ENCODE assay signal across 8 cellular contexts in the genomic region with DNA sequence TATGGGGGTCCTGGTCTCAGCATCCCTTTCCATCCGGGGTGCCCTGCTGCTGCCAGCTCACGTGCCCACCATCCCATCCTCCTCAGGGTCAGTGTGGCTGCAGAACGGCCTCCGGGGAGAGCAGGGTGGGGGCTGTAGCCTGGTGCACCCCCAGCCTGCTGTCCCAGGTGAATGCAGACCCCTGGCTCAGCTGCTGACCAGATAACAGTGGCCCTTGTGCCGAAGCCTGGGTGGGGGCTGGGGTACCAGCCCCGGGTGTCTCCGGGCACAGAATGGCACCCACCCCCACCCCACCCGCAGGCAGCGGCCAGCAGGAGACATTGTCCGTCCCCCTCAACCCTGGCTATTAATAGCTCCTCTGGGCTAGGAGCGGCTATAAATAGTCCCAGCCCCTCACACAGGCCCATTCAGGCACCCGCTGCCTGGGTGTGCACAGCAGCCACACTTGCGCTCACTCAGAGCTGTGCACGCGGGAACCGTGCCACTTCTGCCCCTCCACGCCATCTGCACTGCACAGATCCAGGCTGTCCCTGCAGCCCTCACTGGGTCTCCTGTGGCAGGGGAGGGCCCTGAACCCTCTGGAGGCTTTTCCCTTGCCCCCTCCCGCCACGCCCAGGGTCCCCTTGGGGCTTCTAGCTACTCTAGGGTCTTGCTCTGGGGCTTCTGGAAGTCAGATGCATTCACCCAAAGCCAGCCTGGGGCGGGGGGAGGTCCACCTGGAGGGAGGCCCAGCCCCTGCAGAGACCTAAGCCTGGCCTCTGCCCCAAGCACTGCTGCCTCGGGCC. TPM values are rescaled to one million over a fixed set of nuclear protein-coding genes. Genes with fewer than 3 reads are reported as not detected.
DNase-seq lines count a peak whose midpoint lies in the region; ATAC-seq, FAIRE-seq and TF ChIP-seq lines count a peak whose summit lies in the region.

No MANE protein-coding gene starts in this region.

- no peaks in the 10 kb centered on the region for H3K9me3 ChIP-seq in A549
- H3K9me3 ChIP-seq in endodermal cell (ENCODE audit: control insufficient read depth, low read length), result no peaks in the 10 kb centered on the region
- no peaks in the 10 kb centered on the region for H3K9me3 ChIP-seq in naive thymus-derived CD4-positive, alpha-beta T cell (ENCODE audit: control insufficient read depth in 2 of 3, low read length in 3 of 3)

- peak overlapping the region; percentile 96 for H3K4me2 ChIP-seq in A549

- no peaks in the 10 kb centered on the region for H3K36me3 ChIP-seq in endodermal cell (ENCODE audit: control insufficient read depth, insufficient read depth, low read length)
- H3K36me3 ChIP-seq in naive thymus-derived CD4-positive, alpha-beta T cell (ENCODE audit: control insufficient read depth in 2 of 3, insufficient read depth in 3 of 3, low read length in 3 of 3), result no peaks in the 10 kb centered on the region

- intact Hi-C loops in naive thymus-derived CD4-positive, alpha-beta T cell (cut with micrococcal nuclease), result loop anchor here (1.0 to 2.0 kb wide), 6 partner anchors 8 to 84 kb away; a partner anchor contains a TSS

- no peak overlapping the region for H3K9ac ChIP-seq in endodermal cell (ENCODE audit: extremely low read depth, low read length, poor library complexity, severe bottlenecking)

- TF ChIP-seq CTCF in A549 (IDR thresholded peaks at IDR 0.05) (no peak), endodermal cell (conservative IDR thresholded peaks at IDR 0.05) (no peak)

- TF ChIP-seq POLR2A in A549 (IDR thresholded peaks at IDR 0.05; ENCODE audit: low read length), result no peak

- no peaks in the 10 kb centered on the region for H3K27me3 ChIP-seq in endodermal cell (ENCODE audit: control insufficient read depth, insufficient read depth, low read length, poor library complexity, severe bottlenecking)
- H3K27me3 ChIP-seq in naive thymus-derived CD4-positive, alpha-beta T cell (ENCODE audit: control insufficient read depth in 2 of 2, insufficient read depth in 2 of 2, low read length in 2 of 2), result no peaks in the 10 kb centered on the region

- H3K4me1 ChIP-seq in A549 (peaks cover 23% of the 10 kb centered on the region), endodermal cell (ENCODE audit: control insufficient read depth, insufficient read depth, low read length) (no peaks in the 10 kb centered on the region)
- peaks cover 10 to 12% of the 10 kb centered on the region in 2 donors for H3K4me1 ChIP-seq in naive thymus-derived CD4-positive, alpha-beta T cell (ENCODE audit: control insufficient read depth in 2 of 2, insufficient read depth in 2 of 2, low read length in 2 of 2)

- H3K27ac ChIP-seq in A549 (peak overlapping the region; percentile 82 to 96), endodermal cell (ENCODE audit: low read depth, low read length) (no peak overlapping the region)
- H3K27ac ChIP-seq in naive thymus-derived CD4-positive, alpha-beta T cell (ENCODE audit: low read depth, low read length), result peak overlapping the region; percentile 99

- no peak overlapping the region for H3K27ac Mint-ChIP-seq in endodermal cell
- H3K27ac Mint-ChIP-seq in naive thymus-derived CD4-positive, alpha-beta T cell, result peak overlapping the region; percentile 78 to 94 (median 91)

- CTCF ChIA-PET in A549 (lab: Yijun Ruan, JAX), result interaction anchor here (1.3 to 2.8 kb wide), 3 partner anchors 57 to 93 kb away, joined by 4 to 15 read pairs (median 5); no protein-coding TSS in a partner anchor
- CTCF ChIA-PET in naive thymus-derived CD4-positive, alpha-beta T cell (lab: Charles Lee), result interaction anchor here (1.0 to 1.4 kb wide), 4 partner anchors 9 to 170 kb away, joined by 3 read pairs; no protein-coding TSS in a partner anchor

- no peak for TF ChIP-seq EP300 in A549 (IDR thresholded peaks at IDR 0.05)

- ATAC-seq in A549 (no peak), HG03571 (IDR thresholded peaks at IDR 0.05; ENCODE audit: unreplicated experiment) (no peak)
- ATAC-seq in naive thymus-derived CD4-positive, alpha-beta T cell, result no peak

- POLR2A ChIA-PET in A549 (lab: Yijun Ruan, JAX), result interaction anchor here (0.7 to 1.8 kb wide), 3 partner anchors 7 to 590 kb away, joined by 3 to 5 read pairs (median 4); no protein-coding TSS in a partner anchor
- POLR2A ChIA-PET in naive thymus-derived CD4-positive, alpha-beta T cell (lab: Charles Lee), result interaction anchor here (0.7 to 3.7 kb wide), 10 partner anchors 9 to 684 kb away, joined by 3 to 48 read pairs (median 4); a partner anchor contains a TSS

- H3K4me3 Mint-ChIP-seq in endodermal cell, result peak overlapping the region; percentile 37
- peak overlapping the region; percentile 48 to 76 (median 73) for H3K4me3 Mint-ChIP-seq in naive thymus-derived CD4-positive, alpha-beta T cell

- no peaks in the 10 kb centered on the region for H3K4me1 Mint-ChIP-seq in endodermal cell
- H3K4me1 Mint-ChIP-seq in naive thymus-derived CD4-positive, alpha-beta T cell, result peaks cover 7 to 25% (median 17%) of the 10 kb centered on the region in 7 donors

- peaks cover 5% of the 10 kb centered on the region for H3K27me3 Mint-ChIP-seq in endodermal cell (ENCODE audit: insufficient read depth)
- no peaks in the 10 kb centered on the region for H3K27me3 Mint-ChIP-seq in naive thymus-derived CD4-positive, alpha-beta T cell

- TF ChIP-seq RAD21 in A549 (conservative IDR thresholded peaks at IDR 0.05 in 1 of 2, IDR thresholded peaks at IDR 0.05 in 1 of 2), result no peak

- no peak for FAIRE-seq in A549 (lab: Jason Lieb, UNC)

- DNase-seq in A549 (ENCODE audit: low read depth in 1 of 2, low spot score in 1 of 2), result no peak
- peak; percentile 47 for DNase-seq in NCI-H1694 treated with DMSO at 0.1 percent for 48 hours (lab: John Stamatoyannopoulos, UW)
- no peak for DNase-seq in endodermal cell
- DNase-seq in naive thymus-derived CD4-positive, alpha-beta T cell, result no peak
- no peak for DNase-seq in GF-D8 (lab: John Stamatoyannopoulos, UW)
- no peak for DNase-seq in SHP77 treated with DMSO at 0.1 percent for 48 hours (lab: John Stamatoyannopoulos, UW)
- no peak for DNase-seq in middle frontal gyrus (ENCODE audit: extremely low spot score, low spot score)

- H3K4me3 ChIP-seq in A549 (no peak overlapping the region), endodermal cell (ENCODE audit: low read length) (no peak overlapping the region)
- no peak overlapping the region for H3K4me3 ChIP-seq in naive thymus-derived CD4-positive, alpha-beta T cell (ENCODE audit: low read length)

- H3K36me3 Mint-ChIP-seq in endodermal cell (ENCODE audit: low read depth), result no peaks in the 10 kb centered on the region
- peaks cover 0 to 5% (median 0%) of the 10 kb centered on the region in 5 donors for H3K36me3 Mint-ChIP-seq in naive thymus-derived CD4-positive, alpha-beta T cell

- H3K9me3 Mint-ChIP-seq in endodermal cell, result peaks cover 5% of the 10 kb centered on the region
- peaks cover 0 to 9% (median 0%) of the 10 kb centered on the region in 11 donors for H3K9me3 Mint-ChIP-seq in naive thymus-derived CD4-positive, alpha-beta T cell

- WGBS in A549 (ENCODE audit: missing lambda C conversion rate), result 92% methylated on average over 11 of the region's 21 CpGs
- whole genome bisulfite sequencing in endodermal cell (ENCODE audit: insufficient coverage in 1 of 2, insufficient read length in 1 of 2), 2 experiments, result 85% methylated on average over 9 to 21 of the region's 21 CpGs

TF ChIP-seq in A549, 52 proteins besides CTCF, POLR2A, EP300 and RAD21 (continues in another document):
- TF ChIP-seq, protein P1, sequence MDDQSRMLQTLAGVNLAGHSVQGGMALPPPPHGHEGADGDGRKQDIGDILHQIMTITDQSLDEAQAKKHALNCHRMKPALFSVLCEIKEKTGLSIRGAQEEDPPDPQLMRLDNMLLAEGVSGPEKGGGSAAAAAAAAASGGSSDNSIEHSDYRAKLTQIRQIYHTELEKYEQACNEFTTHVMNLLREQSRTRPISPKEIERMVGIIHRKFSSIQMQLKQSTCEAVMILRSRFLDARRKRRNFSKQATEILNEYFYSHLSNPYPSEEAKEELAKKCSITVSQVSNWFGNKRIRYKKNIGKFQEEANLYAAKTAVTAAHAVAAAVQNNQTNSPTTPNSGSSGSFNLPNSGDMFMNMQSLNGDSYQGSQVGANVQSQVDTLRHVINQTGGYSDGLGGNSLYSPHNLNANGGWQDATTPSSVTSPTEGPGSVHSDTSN (IDR thresholded peaks at IDR 0.05), result no peak
- TF ChIP-seq FOSB (CRISPR knock-in tag; IDR thresholded peaks at IDR 0.05) (no peak), RARB (CRISPR knock-in tag; IDR thresholded peaks at IDR 0.05) (no peak), NR3C1 (IDR thresholded peaks at IDR 0.05) (no peak), ZC3H11A (IDR thresholded peaks at IDR 0.05) (no peak)

RNA-seq across cellular contexts. Expression of a gene that starts 18.7 kb away (rescaled TPM):
- polyA plus RNA-seq in A549 (2011; rRNA removed) (14.4 and 15.1 TPM in 2 replicates), A549 (2017; fragmentation: RNase III; extraction: RNeasy Plus Mini Kit Qiagen cat#74134 plus additional on column Dnase treatment) (18.7 to 20.6 TPM (median 18.7 TPM) in 3 replicates)
- 44.0 and 51.4 TPM in 2 replicates for polyA plus RNA-seq in A549 (2012; cell fraction: cytosol; rRNA removed)
- 63.9 and 67.7 TPM in 2 replicates for polyA plus RNA-seq in A549 (2012; cell fraction: nucleus; rRNA removed)
- 3.6 TPM in 2 replicates for polyA minus RNA-seq in A549 (2011; rRNA and poly(A)+ RNA removed)
- total RNA-seq in endodermal cell, result 10 to 100 TPM; 39.8 to 62.9 TPM
- 27.1 TPM for polyA plus RNA-seq in endodermal cell (2013, experiment 1 of 2)
- 27.4 TPM for polyA plus RNA-seq in endodermal cell (2013, experiment 2 of 2)
- total RNA-seq in naive thymus-derived CD4-positive, alpha-beta T cell, result 10 to 100 TPM; 19.7 to 80.9 (median 28.5) TPM
- polyA plus RNA-seq in naive thymus-derived CD4-positive, alpha-beta T cell, result 10 to 100 TPM; 37.3 to 39.1 TPM

RNA-seq across cellular contexts. Expression of a gene that starts 18.9 kb away (rescaled TPM):
- polyA plus RNA-seq in A549 (2011; rRNA removed), result 4.4 and 5.2 TPM in 2 replicates
- polyA plus RNA-seq in A549 (2012; cell fraction: cytosol; rRNA removed), result 8.9 and 13.6 TPM in 2 replicates
- 16.7 and 19.5 TPM in 2 replicates for polyA plus RNA-seq in A549 (2012; cell fraction: nucleus; rRNA removed)
- 6.3 to 9.0 TPM (median 7.7 TPM) in 3 replicates for polyA plus RNA-seq in A549 (2017; fragmentation: RNase III; extraction: RNeasy Plus Mini Kit Qiagen cat#74134 plus additional on column Dnase treatment)
- 5.8 and 8.2 TPM in 2 replicates for polyA minus RNA-seq in A549 (2011; rRNA and poly(A)+ RNA removed)
- 10 to 100 TPM; 19.7 to 26.2 TPM for total RNA-seq in endodermal cell
- 16.2 TPM for polyA plus RNA-seq in endodermal cell (2013, experiment 1 of 2)
- 12.6 TPM for polyA plus RNA-seq in endodermal cell (2013, experiment 2 of 2)
- total RNA-seq in naive thymus-derived CD4-positive, alpha-beta T cell, result 10 to 100 TPM; 16.2 to 22.4 (median 19.5) TPM
- 10 to 100 TPM; 10.4 to 21.2 TPM for polyA plus RNA-seq in naive thymus-derived CD4-positive, alpha-beta T cell

RNA-seq across cellular contexts. Expression of a gene that starts 23.4 kb away (rescaled TPM):
- polyA plus RNA-seq in A549 (2011; rRNA removed) (3.8 and 4.4 TPM in 2 replicates), A549 (2017; fragmentation: RNase III; extraction: RNeasy Plus Mini Kit Qiagen cat#74134 plus additional on column Dnase treatment) (10.3 to 11.3 TPM (median 11.2 TPM) in 3 replicates)
- polyA plus RNA-seq in A549 (2012; cell fraction: cytosol; rRNA removed), result 17.0 and 25.0 TPM in 2 replicates
- 45.2 and 46.5 TPM in 2 replicates for polyA plus RNA-seq in A549 (2012; cell fraction: nucleus; rRNA removed)
- polyA minus RNA-seq in A549 (2011; rRNA and poly(A)+ RNA removed), result 1.6 and 3.0 TPM in 2 replicates
- total RNA-seq in endodermal cell, result 10 to 100 TPM; 31.5 to 36.6 TPM
- polyA plus RNA-seq in endodermal cell (2013, experiment 1 of 2), result 21.6 TPM
- 19.6 TPM for polyA plus RNA-seq in endodermal cell (2013, experiment 2 of 2)
- total RNA-seq in naive thymus-derived CD4-positive, alpha-beta T cell, result 100 to 1,000 TPM in 2 of 5 experiments, 10 to 100 TPM in 3; 44.4 to 164 (median 78.3) TPM
- 10 to 100 TPM; 21.3 to 38.8 TPM for polyA plus RNA-seq in naive thymus-derived CD4-positive, alpha-beta T cell
